ENCODE assay signal across 8 cellular contexts in the genomic region with DNA sequence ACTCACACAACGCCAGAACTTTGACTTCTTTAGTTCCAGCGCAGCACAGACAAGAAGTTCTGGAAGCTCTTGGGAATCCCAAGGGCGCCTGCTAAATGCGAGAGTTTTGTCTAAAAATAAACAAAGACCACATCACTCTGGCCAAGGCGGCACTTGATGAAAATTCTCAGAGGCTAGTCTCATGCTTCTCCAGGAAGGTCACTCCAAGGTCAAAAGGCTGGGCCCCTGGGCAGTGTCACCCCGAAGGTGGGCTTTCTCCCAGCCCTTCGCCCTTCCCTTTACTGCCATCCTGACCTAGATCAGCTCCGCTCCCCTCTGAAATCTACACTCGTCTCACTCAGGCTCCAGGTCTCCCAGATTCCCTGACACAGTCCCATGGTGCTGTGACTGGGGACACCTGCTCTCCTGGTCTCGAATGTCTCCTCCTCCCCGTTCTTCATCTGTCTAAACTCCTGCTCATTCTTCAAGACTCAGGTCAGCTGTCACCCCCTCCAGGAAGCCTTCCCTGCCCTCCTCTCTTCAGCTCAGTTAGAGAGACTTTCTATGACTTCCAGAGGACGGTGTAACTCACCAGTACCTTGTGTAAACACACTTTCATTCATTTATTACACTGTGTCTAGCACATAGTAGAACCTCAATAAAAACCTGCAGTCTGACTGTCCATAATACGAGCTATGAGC. TPM values are rescaled to one million over a fixed set of nuclear protein-coding genes. Genes with fewer than 3 reads are reported as not detected.
DNase-seq lines count a peak whose midpoint lies in the region; ATAC-seq, FAIRE-seq and TF ChIP-seq lines count a peak whose summit lies in the region.

No MANE protein-coding gene starts in this region.

- H3K4me3 Mint-ChIP-seq in CD8-positive, alpha-beta memory T cell = peak overlapping the region; percentile 79 to 95 (median 83)
- H3K4me3 Mint-ChIP-seq in T-helper 17 cell = peak overlapping the region; percentile 93

- H3K36me3 Mint-ChIP-seq in CD8-positive, alpha-beta memory T cell = peaks cover 0 to 47% (median 10%) of the 10 kb centered on the region in 3 donors
- H3K36me3 Mint-ChIP-seq in T-helper 17 cell (ENCODE audit: low read depth) = peaks cover 4% of the 10 kb centered on the region

- no peaks in the 10 kb centered on the region for H3K9me3 ChIP-seq in CD8-positive, alpha-beta memory T cell (ENCODE audit: low read length)
- no peaks in the 10 kb centered on the region for H3K9me3 ChIP-seq in T-helper 17 cell (ENCODE audit: control insufficient read depth, low read length, poor library complexity, severe bottlenecking)

- H3K4me1 ChIP-seq in CD8-positive, alpha-beta memory T cell (ENCODE audit: insufficient read depth, low read length) = peaks cover 100% of the 10 kb centered on the region

- H3K4me3 ChIP-seq in CD8-positive, alpha-beta memory T cell (ENCODE audit: low read length) = peak overlapping the region; percentile 33

- no peaks in the 10 kb centered on the region for H3K36me3 ChIP-seq in CD8-positive, alpha-beta memory T cell (ENCODE audit: insufficient read depth, low read length)

- no peak for DNase-seq in CD8-positive, alpha-beta memory T cell
- DNase-seq in T-helper 17 cell (no peak), fibroblast of peridontal ligament (ENCODE audit: extremely low read depth) (peak; percentile 70), sciatic nerve (ENCODE audit: low spot score) (no peak), GM12892 (ENCODE audit: insufficient read length) (no peak), DMS 273 treated with DMSO at 0.1 percent for 48 hours (lab: John Stamatoyannopoulos, UW) (no peak)

- TF ChIP-seq POLR2A in GM12892 (IDR thresholded peaks at IDR 0.05; ENCODE audit: low read depth, low read length) = no peak

- CTCF ChIA-PET in CD8-positive, alpha-beta memory T cell (lab: Charles Lee) = interaction anchor here (1.1 to 23.7 kb wide), 13 partner anchors 9 to 206 kb away, joined by 3 to 397 read pairs (median 4); no protein-coding TSS in a partner anchor

- no peak for ATAC-seq in T-helper 17 cell
- ATAC-seq in sciatic nerve = peak; percentile 4
- ATAC-seq in GM19035 (IDR thresholded peaks at IDR 0.05; ENCODE audit: unreplicated experiment) = no peak
- no peak for ATAC-seq in GM21447 (IDR thresholded peaks at IDR 0.05; ENCODE audit: unreplicated experiment)

- no peak for FAIRE-seq in GM12892 (lab: Jason Lieb, UNC)

- POLR2A ChIA-PET in CD8-positive, alpha-beta memory T cell (lab: Charles Lee) = interaction anchor here (0.9 to 2.6 kb wide), 7 partner anchors 8 to 37 kb away, joined by 4 to 15 read pairs (median 6); a partner anchor contains a TSS

- no peaks in the 10 kb centered on the region for H3K9me3 Mint-ChIP-seq in CD8-positive, alpha-beta memory T cell

- peaks cover 95 to 100% (median 97%) of the 10 kb centered on the region in 3 donors for H3K4me1 Mint-ChIP-seq in CD8-positive, alpha-beta memory T cell
- H3K4me1 Mint-ChIP-seq in T-helper 17 cell = peaks cover 75% of the 10 kb centered on the region

- no peaks in the 10 kb centered on the region for H3K27me3 ChIP-seq in CD8-positive, alpha-beta memory T cell (ENCODE audit: insufficient read depth, low read length, poor library complexity, severe bottlenecking)

- no peaks in the 10 kb centered on the region for H3K27me3 Mint-ChIP-seq in CD8-positive, alpha-beta memory T cell
- no peaks in the 10 kb centered on the region for H3K27me3 Mint-ChIP-seq in T-helper 17 cell

- intact Hi-C loops in sciatic nerve (cut with DNase I) = no loop called here

- H3K27ac Mint-ChIP-seq in CD8-positive, alpha-beta memory T cell = peak overlapping the region; percentile 89 to 99 (median 96)
- peak overlapping the region; percentile 100 for H3K27ac Mint-ChIP-seq in T-helper 17 cell

- peak overlapping the region; percentile 65 for H3K27ac ChIP-seq in CD8-positive, alpha-beta memory T cell (ENCODE audit: low read depth, low read length)

RNA-seq across cellular contexts. Expression of a gene that starts 10.5 kb away (rescaled TPM):
- 10 to 100 TPM; 28.8 to 29.2 TPM for total RNA-seq in CD8-positive, alpha-beta memory T cell
- 41.6 TPM for polyA plus RNA-seq in CD8-positive, alpha-beta memory T cell
- total RNA-seq in T-helper 17 cell = 10 to 100 TPM; 68.5 to 69.2 TPM
- 48.0 TPM for total RNA-seq in sciatic nerve
- 6.0 TPM for polyA plus RNA-seq in GM12892 (2012; ENCODE audit: missing spikeins)

RNA-seq across cellular contexts. Expression of a gene that starts 58.0 kb away (rescaled TPM):
- 10 to 100 TPM; 18.2 to 18.6 TPM for total RNA-seq in CD8-positive, alpha-beta memory T cell
- 21.1 TPM for polyA plus RNA-seq in CD8-positive, alpha-beta memory T cell
- 10 to 100 TPM; 14.5 to 16.2 TPM for total RNA-seq in T-helper 17 cell
- 21.3 TPM for total RNA-seq in sciatic nerve
- 25.0 TPM for polyA plus RNA-seq in GM12892 (2012; ENCODE audit: missing spikeins)
